Comparison of ENCODE assay signal across 2 cellular contexts in the genomic region with DNA sequence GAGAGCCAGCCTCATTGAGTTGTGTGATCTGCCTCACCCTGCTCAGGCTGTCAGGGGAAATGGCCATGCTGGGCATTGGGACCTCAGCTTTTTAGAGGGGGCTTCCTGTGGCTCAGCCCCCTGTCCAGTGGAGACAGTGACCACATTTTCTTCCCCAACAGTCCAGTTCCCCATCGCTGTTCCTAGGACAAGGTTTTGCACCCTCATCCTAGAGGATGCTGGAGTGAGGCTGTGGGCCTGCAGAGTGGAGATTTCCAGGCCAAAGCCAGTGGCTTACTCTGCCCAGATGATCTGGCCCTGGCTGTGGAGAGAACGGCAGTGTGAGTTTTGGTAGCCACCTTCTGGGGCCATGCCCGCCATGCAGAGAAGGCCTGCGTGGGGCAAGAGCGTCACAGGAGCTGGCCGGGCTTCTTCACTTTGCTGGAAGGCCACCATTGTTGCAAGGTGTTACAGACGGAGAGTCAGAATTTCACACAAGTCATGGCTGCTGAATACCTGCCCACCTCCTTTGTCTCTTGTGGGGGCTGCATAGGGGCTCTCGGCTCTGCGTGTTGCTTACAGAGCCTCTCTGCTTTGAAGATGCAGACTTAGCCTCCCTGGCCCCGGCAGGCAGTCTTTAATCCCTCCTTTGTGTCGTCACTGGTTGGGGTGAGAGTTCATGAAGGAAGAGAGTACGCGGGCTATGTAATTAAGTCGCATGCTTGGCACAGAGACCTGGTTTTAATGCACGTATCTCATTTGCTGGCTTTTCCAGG.
A peak's percentile ranks its signal among the peaks of the same experiment; 100 is the strongest.
TF ChIP-seq lines count a peak whose summit lies in the region.

No MANE protein-coding gene starts in this region.

TF ChIP-seq in GM23338, 12 proteins besides CTCF, POLR2A, EP300 and RAD21:
- TF ChIP-seq STAT1 (IDR thresholded peaks at IDR 0.05; ENCODE audit: unreplicated experiment) (no peak), CREB1 (CRISPR knock-in tag; IDR thresholded peaks at IDR 0.05; ENCODE audit: low read depth) (peak; percentile 75; the same call in 1 of the 2 replicates), POLR2AphosphoS5 (IDR thresholded peaks at IDR 0.05; ENCODE audit: low read depth) (no peak)
TF ChIP-seq in GM23338: peak in this region for 1.

TF ChIP-seq in H1, 55 proteins besides CTCF, POLR2A, EP300 and RAD21:
- TF ChIP-seq SP4 (IDR thresholded peaks at IDR 0.05; ENCODE audit: low read length) (no peak), SAP30 (IDR thresholded peaks at IDR 0.05; ENCODE audit: insufficient read depth, insufficient replicate concordance, low read length) (no peak), POLR2AphosphoS5 (IDR thresholded peaks at IDR 0.05; ENCODE audit: low read depth, low read length) (peak; percentile 72), CREB1 (IDR thresholded peaks at IDR 0.05) (peak; percentile 72), SP2 (IDR thresholded peaks at IDR 0.05; ENCODE audit: low read length) (no peak), RNF2 (IDR thresholded peaks at IDR 0.05; ENCODE audit: borderline replicate concordance, low read depth, low read length, missing control alignments, poor library complexity, severe bottlenecking) (no peak), TCF12 (IDR thresholded peaks at IDR 0.05; ENCODE audit: low read depth, low read length) (peak; percentile 71; the same call in 1 of the 2 replicates), HDAC2 (IDR thresholded peaks at IDR 0.05; ENCODE audit: borderline replicate concordance in 1 of 2, low read depth in 2 of 2, low read length in 2 of 2) (no peak), RXRA (IDR thresholded peaks at IDR 0.05; ENCODE audit: insufficient read depth, low read depth, low read length) (peak; percentile 97), CTBP2 (IDR thresholded peaks at IDR 0.05; ENCODE audit: borderline replicate concordance, insufficient read depth, insufficient read length, low read length) (no peak), TEAD4 (IDR thresholded peaks at IDR 0.05; ENCODE audit: low read depth, low read length) (0 out of 2 replicates have a peak, but pooled peaks have one; percentile 19), BCL11A (IDR thresholded peaks at IDR 0.05; ENCODE audit: low read depth in 2 of 2, low read length in 2 of 2) (no peak), JUND (IDR thresholded peaks at IDR 0.05; ENCODE audit: low read length) (no peak), CBX5 (IDR thresholded peaks at IDR 0.05; ENCODE audit: low read depth, low read length) (no peak), SP1 (IDR thresholded peaks at IDR 0.05; ENCODE audit: low read depth, low read length) (0 out of 2 replicates have a peak, but pooled peaks have one; percentile 31), CHD2 (IDR thresholded peaks at IDR 0.05; ENCODE audit: low read length) (no peak), KDM5A (IDR thresholded peaks at IDR 0.05; ENCODE audit: low read length) (no peak), POU5F1 (IDR thresholded peaks at IDR 0.05; ENCODE audit: low read depth, low read length) (no peak), EGR1 (IDR thresholded peaks at IDR 0.05; ENCODE audit: borderline replicate concordance, low read depth, low read length) (0 out of 2 replicates have a peak, but pooled peaks have one; percentile 15), ZNF274 (IDR thresholded peaks at IDR 0.05; ENCODE audit: borderline replicate concordance, extremely low read depth, low read length) (no peak), MAFK (IDR thresholded peaks at IDR 0.05; ENCODE audit: low read depth, low read length) (0 out of 2 replicates have a peak, but pooled peaks have one; percentile 28)
- TF ChIP-seq, protein P1, sequence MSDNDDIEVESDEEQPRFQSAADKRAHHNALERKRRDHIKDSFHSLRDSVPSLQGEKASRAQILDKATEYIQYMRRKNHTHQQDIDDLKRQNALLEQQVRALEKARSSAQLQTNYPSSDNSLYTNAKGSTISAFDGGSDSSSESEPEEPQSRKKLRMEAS (IDR thresholded peaks at IDR 0.05), result no peak
